8 cellular contexts compared by ENCODE assay signal in the genomic region with DNA sequence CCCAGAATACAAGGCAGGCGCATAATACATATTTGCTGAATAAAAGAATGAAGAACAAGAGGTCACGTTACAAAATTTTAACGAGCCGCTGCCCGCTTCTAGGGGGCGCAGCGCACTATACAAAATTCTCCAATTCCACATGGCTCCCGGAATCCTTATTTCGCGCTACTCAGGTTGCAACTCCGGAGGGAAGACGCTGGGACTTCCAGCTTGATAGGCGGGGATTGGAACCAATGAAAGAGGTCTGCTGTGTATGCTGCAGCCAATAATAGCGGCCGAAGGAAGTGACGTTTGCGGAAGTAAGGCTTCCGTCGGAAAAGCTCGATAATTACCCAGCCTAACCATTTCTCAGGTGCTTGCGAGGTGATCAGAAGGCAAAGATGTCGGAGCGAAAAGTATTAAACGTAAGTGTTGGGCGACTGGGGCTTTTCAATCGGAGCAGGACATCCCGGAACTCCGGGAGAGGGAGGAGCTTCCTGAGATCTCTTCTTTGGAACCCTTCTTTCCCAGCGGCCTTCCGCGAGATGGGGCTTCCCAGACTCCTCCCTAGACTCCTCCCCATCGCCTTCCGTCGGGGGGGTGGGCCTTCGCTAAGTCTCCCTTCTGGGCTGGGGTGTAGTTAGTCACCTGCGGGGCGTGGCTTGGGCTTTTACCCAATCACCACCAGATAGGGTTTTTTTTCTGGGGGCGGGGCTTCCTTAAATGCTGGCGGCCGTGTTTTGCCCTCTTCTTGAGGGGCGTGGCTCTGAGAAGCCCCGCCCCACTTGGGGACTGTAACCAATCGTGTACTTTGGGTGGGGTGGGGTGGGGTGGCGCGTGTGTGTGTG. TPM values are rescaled to one million over a fixed set of nuclear protein-coding genes. Genes with fewer than 3 reads are reported as not detected.
DNase-seq lines count a peak whose midpoint lies in the region; ATAC-seq and TF ChIP-seq lines count a peak whose summit lies in the region.

A gene (plus strand): TSS at position 314 of the 827 bp plus-strand sequence. CDS start 67 bp downstream, at position 381.

- TF ChIP-seq POLR2A in GM10847 (IDR thresholded peaks at IDR 0.05; ENCODE audit: extremely low read depth, insufficient read length): peak; percentile 33

- H3K9me3 Mint-ChIP-seq in activated naive CD4-positive, alpha-beta T cell treated with anti-CD3 and anti-CD28 coated beads, Interleukin-2, amount 50 U/mL, for 24 hours: peaks cover 1% of the 10 kb centered on the region

- peaks cover 12% of the 10 kb centered on the region for H3K36me3 Mint-ChIP-seq in activated naive CD4-positive, alpha-beta T cell treated with anti-CD3 and anti-CD28 coated beads, Interleukin-2, amount 50 U/mL, for 24 hours

- peak within 1 kb of the TSS; percentile 98 for H3K27ac Mint-ChIP-seq in activated naive CD4-positive, alpha-beta T cell treated with anti-CD3 and anti-CD28 coated beads, Interleukin-2, amount 50 U/mL, for 24 hours

- H3K4me3 Mint-ChIP-seq in activated naive CD4-positive, alpha-beta T cell treated with anti-CD3 and anti-CD28 coated beads, Interleukin-2, amount 50 U/mL, for 24 hours: peak within 1 kb of the TSS; percentile 91

- no peaks in the 10 kb centered on the region for H3K27me3 Mint-ChIP-seq in activated naive CD4-positive, alpha-beta T cell treated with anti-CD3 and anti-CD28 coated beads, Interleukin-2, amount 50 U/mL, for 24 hours

- peaks cover 18% of the 10 kb centered on the region for H3K4me1 Mint-ChIP-seq in activated naive CD4-positive, alpha-beta T cell treated with anti-CD3 and anti-CD28 coated beads, Interleukin-2, amount 50 U/mL, for 24 hours

- H3K27ac ChIP-seq in temporal lobe (ENCODE audit: low read depth, low read length): peak within 1 kb of the TSS; percentile 70

- ATAC-seq in HG02610 (IDR thresholded peaks at IDR 0.05; ENCODE audit: unreplicated experiment) (peak; percentile 89), SK-N-SH treated with all-trans-retinoic acid at 6 μM for 48 hours (peak; percentile 98)

- DNase-seq in NCI-H1092 (lab: John Stamatoyannopoulos, UW) (peak; percentile 99), glomerular endothelial cell (ENCODE audit: extremely low read depth, low read depth, low spot score) (peak; percentile 97), occipital lobe (lab: John Stamatoyannopoulos, UW) (peak; percentile 97)

TF ChIP-seq in SK-N-SH treated with all-trans-retinoic acid at 6 μM for 48 hours, 23 proteins besides CTCF, POLR2A, EP300 and RAD21:
- TF ChIP-seq ZNF70 (CRISPR knock-in tag; IDR thresholded peaks at IDR 0.05): peak; percentile 89
- TF ChIP-seq, protein P1, sequence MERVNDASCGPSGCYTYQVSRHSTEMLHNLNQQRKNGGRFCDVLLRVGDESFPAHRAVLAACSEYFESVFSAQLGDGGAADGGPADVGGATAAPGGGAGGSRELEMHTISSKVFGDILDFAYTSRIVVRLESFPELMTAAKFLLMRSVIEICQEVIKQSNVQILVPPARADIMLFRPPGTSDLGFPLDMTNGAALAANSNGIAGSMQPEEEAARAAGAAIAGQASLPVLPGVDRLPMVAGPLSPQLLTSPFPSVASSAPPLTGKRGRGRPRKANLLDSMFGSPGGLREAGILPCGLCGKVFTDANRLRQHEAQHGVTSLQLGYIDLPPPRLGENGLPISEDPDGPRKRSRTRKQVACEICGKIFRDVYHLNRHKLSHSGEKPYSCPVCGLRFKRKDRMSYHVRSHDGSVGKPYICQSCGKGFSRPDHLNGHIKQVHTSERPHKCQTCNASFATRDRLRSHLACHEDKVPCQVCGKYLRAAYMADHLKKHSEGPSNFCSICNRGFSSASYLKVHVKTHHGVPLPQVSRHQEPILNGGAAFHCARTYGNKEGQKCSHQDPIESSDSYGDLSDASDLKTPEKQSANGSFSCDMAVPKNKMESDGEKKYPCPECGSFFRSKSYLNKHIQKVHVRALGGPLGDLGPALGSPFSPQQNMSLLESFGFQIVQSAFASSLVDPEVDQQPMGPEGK (CRISPR knock-in tag; IDR thresholded peaks at IDR 0.05; ENCODE audit: borderline replicate concordance): peak; percentile 18; the same call in 1 of the 2 replicates
- TF ChIP-seq PPARA (CRISPR knock-in tag; IDR thresholded peaks at IDR 0.05; ENCODE audit: borderline replicate concordance): no peak

RNA-seq across cellular contexts. Expression of the gene that starts here (rescaled TPM):
- total RNA-seq in glomerular endothelial cell: 21.8 and 23.9 TPM in 2 replicates
- total RNA-seq in occipital lobe: 16.2 TPM
- total RNA-seq in temporal lobe: 10.3 TPM

Comparison
In these comparisons a context has a peak if more than half of its experiments do, and no peak if none do; other contexts are left out.
1. Peak in every context shown above with its lines: DNase-seq, ATAC-seq and H3K27ac ChIP-seq.